Comparison of ENCODE assay signal across 9 cellular contexts in the genomic region with DNA sequence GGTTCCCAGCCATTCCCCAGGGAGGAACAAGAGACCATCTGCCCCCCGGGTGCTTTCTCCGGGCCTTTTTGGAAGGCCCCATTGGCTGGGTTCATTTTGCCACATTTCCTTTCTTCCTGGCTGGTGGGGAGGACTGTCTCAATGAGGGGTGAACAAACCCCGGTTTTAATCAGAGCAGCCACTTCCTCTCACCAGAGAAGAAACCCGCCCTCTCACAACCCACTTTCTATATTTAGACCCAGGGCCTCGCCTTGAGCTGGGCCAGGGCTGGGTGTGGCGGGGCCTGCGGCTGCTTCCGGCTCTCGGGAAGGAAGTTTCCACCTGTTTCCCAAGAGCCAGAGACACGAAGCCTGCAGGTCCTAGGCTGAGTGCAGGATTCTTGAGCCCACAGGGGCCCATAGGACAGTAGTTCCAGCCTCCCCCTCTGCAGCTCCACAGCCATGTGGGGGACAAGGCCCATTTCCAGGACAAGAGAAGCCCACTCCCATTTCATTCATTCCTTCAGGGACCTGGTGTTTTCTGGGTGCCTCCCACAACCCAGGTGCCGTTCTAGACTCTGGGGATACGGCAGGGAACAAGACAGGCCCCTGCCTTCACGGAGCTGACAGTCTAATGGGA. TPM values are rescaled to one million over a fixed set of nuclear protein-coding genes. Genes with fewer than 3 reads are reported as not detected.
DNase-seq lines count a peak whose midpoint lies in the region; ATAC-seq, FAIRE-seq and TF ChIP-seq lines count a peak whose summit lies in the region.
"Had no signal": no experiment of that assay in that cellular context is flagged by ENCODE, and none has a peak within 500 bp of the region (broad histone marks: within the 10 kb centered on the region; RNA-seq: fewer than 3 reads in every experiment).

No MANE protein-coding gene starts in this region.

- no peaks in the 10 kb centered on the region for H4K20me1 ChIP-seq in K562 (replicated peaks; ENCODE audit: control insufficient read depth, insufficient read depth, low read length)

- H3K27me3 ChIP-seq in K562 (ENCODE audit: control insufficient read depth in 2 of 2, insufficient read depth in 2 of 2, low read length in 2 of 2), result no peaks in the 10 kb centered on the region

- no peaks in the 10 kb centered on the region for H3K9me3 Mint-ChIP-seq in T-helper 2 cell treated with Interferon-gamma antibody and Interleukin-4, amounts not matched to agents 5 μg/mL and 100 μg/mL, for 36 hours

- H3K27me3 Mint-ChIP-seq in T-helper 2 cell treated with Interferon-gamma antibody and Interleukin-4, amounts not matched to agents 5 μg/mL and 100 μg/mL, for 36 hours (ENCODE audit: low read depth), result peaks cover 4% of the 10 kb centered on the region

- intact Hi-C loops in K562 (cut with micrococcal nuclease), result no loop called here

- DNase-seq in A172 (ENCODE audit: low spot score) (peak; percentile 88), K562 (ENCODE audit: extremely low read depth in 1 of 4, low spot score in 3 of 4) (peak; percentile 75 to 89 (median 83)), NCI-H446 treated with DMSO at 0.1 percent for 48 hours (lab: John Stamatoyannopoulos, UW) (no peak), DMS 273 (lab: John Stamatoyannopoulos, UW; ENCODE audit: unreplicated experiment) (no peak)
- DNase-seq in T-helper 2 cell treated with Interferon-gamma antibody and Interleukin-4, amounts not matched to agents 5 μg/mL and 100 μg/mL, for 36 hours (ENCODE audit: low spot score), result peak; percentile 74
- peak; percentile 26 to 37 for DNase-seq in stimulated activated CD4-positive, alpha-beta T cell treated with anti-CD3 and anti-CD28 coated beads, Interleukin-15, amount 100 ng/mL, for 1 hour (ENCODE audit: low read depth in 1 of 2, low spot score in 1 of 2)

- TF ChIP-seq EP300 in K562 (IDR thresholded peaks at IDR 0.05; ENCODE audit: low read length), result peak; percentile 50; the same call in 1 of the 2 replicates

- H3K4me1 Mint-ChIP-seq in T-helper 2 cell treated with Interferon-gamma antibody and Interleukin-4, amounts not matched to agents 5 μg/mL and 100 μg/mL, for 36 hours (ENCODE audit: low read depth), result peaks cover 57% of the 10 kb centered on the region

- WGBS in K562 (ENCODE audit: insufficient coverage, low coverage, missing lambda C conversion rate), result 11% methylated on average over 9 of the region's 13 CpGs

- H3K36me3 Mint-ChIP-seq in T-helper 2 cell treated with Interferon-gamma antibody and Interleukin-4, amounts not matched to agents 5 μg/mL and 100 μg/mL, for 36 hours (ENCODE audit: low read depth), result peaks cover 5% of the 10 kb centered on the region

- no peak for TF ChIP-seq RAD21 in K562 (CRISPR knock-in tag; conservative IDR thresholded peaks at IDR 0.05 in 1 of 2, IDR thresholded peaks at IDR 0.05 in 1 of 2)

- peak overlapping the region; percentile 85 for H3K27ac Mint-ChIP-seq in T-helper 2 cell treated with Interferon-gamma antibody and Interleukin-4, amounts not matched to agents 5 μg/mL and 100 μg/mL, for 36 hours

- H3K79me2 ChIP-seq in K562 (ENCODE audit: control insufficient read depth, insufficient read depth, low read length), result no peaks in the 10 kb centered on the region

- CTCF ChIA-PET in K562 (lab: Yijun Ruan, JAX; ENCODE audit: low intra/inter-chr PET ratio), result no interaction called here

- in situ Hi-C loops in K562 (cut with MboI), result no loop called here

- peak overlapping the region; percentile 77 for H3K4me3 Mint-ChIP-seq in T-helper 2 cell treated with Interferon-gamma antibody and Interleukin-4, amounts not matched to agents 5 μg/mL and 100 μg/mL, for 36 hours

- peak overlapping the region; percentile 30; the same call in 1 of the 2 replicates for H3K4me2 ChIP-seq in K562 (ENCODE audit: insufficient read depth, low read length)

- no peak overlapping the region for H3K4me3 ChIP-seq in K562
- H3K4me3 ChIP-seq: skin epidermis had no signal

- no peaks in the 10 kb centered on the region for H3K9me1 ChIP-seq in K562 (ENCODE audit: control insufficient read depth, insufficient read depth, low read length)

- H3K27ac ChIP-seq in K562 (ENCODE audit: extremely low read depth, low read depth, low read length), result peak overlapping the region; percentile 73

- no peaks in the 10 kb centered on the region for H3K36me3 ChIP-seq in K562 (ENCODE audit: control insufficient read depth, insufficient read depth, low read length)

- POLR2A ChIA-PET in K562 (lab: Yijun Ruan, JAX), result interaction anchor here (0.8 to 1.0 kb wide), 2 partner anchors 13 to 14 kb away, joined by 3 to 4 read pairs; no protein-coding TSS in a partner anchor

- TF ChIP-seq POLR2A in K562 (conservative IDR thresholded peaks at IDR 0.05), result no peak

- H3K9ac ChIP-seq in K562 (ENCODE audit: insufficient read depth in 1 of 2, low read depth in 2 of 2, low read length in 2 of 2), result peak overlapping the region; percentile 7 to 84; a peak in 3 of 4 replicates

- H3K4me1 ChIP-seq in K562 (replicated peaks in 1 of 2; ENCODE audit: control insufficient read depth in 2 of 2, insufficient read depth in 2 of 2, low read length in 2 of 2), result peaks cover 41 to 44% of the 10 kb centered on the region in 2 experiments

- BruUV-seq in K562 (replicated peaks; lab: Mats Ljungman, UMichigan), result no TSS peak

- peak; percentile 85 for FAIRE-seq in K562 (lab: Jason Lieb, UNC)

- no peak for TF ChIP-seq CTCF in K562 (IDR thresholded peaks at IDR 0.05 in 2 of 3, conservative IDR thresholded peaks at IDR 0.05 in 1 of 3; ENCODE audit: insufficient read depth in 2 of 3, low read depth in 1 of 3, low read length in 3 of 3)

- H2AFZ ChIP-seq in K562 (ENCODE audit: low read depth, low read length), result peak overlapping the region; percentile 87

- ATAC-seq in GM19452 (IDR thresholded peaks at IDR 0.05; ENCODE audit: unreplicated experiment) (peak; percentile 88), HG03442 (IDR thresholded peaks at IDR 0.05; ENCODE audit: unreplicated experiment) (peak; percentile 85), K562 (peak; percentile 89)

- H3K9me3 ChIP-seq in K562 (replicated peaks; ENCODE audit: control insufficient read depth, insufficient read depth, low read depth, low read length), result no peaks in the 10 kb centered on the region

TF ChIP-seq in K562, 482 proteins besides CTCF, POLR2A, EP300 and RAD21 (continues in another document):
- TF ChIP-seq DPF2 (IDR thresholded peaks at IDR 0.05) (no peak), ELK1 (CRISPR knock-in tag; IDR thresholded peaks at IDR 0.05) (no peak), HDAC1 (IDR thresholded peaks at IDR 0.05) (peak in 1 of 2 experiments; percentile 4; a peak in 1 of 4 replicates), RFX1 (IDR thresholded peaks at IDR 0.05) (no peak), ZNF644 (tag; IDR thresholded peaks at IDR 0.05; ENCODE audit: low read depth) (no peak), ZNF316 (IDR thresholded peaks at IDR 0.05) (peak; percentile 66), ZNF12 (CRISPR knock-in tag; IDR thresholded peaks at IDR 0.05) (no peak), PPARD (CRISPR knock-in tag; IDR thresholded peaks at IDR 0.05) (no peak)
- TF ChIP-seq, protein P1, sequence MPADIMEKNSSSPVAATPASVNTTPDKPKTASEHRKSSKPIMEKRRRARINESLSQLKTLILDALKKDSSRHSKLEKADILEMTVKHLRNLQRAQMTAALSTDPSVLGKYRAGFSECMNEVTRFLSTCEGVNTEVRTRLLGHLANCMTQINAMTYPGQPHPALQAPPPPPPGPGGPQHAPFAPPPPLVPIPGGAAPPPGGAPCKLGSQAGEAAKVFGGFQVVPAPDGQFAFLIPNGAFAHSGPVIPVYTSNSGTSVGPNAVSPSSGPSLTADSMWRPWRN (IDR thresholded peaks at IDR 0.05; ENCODE audit: low read depth), result no peak
- TF ChIP-seq, protein P2, sequence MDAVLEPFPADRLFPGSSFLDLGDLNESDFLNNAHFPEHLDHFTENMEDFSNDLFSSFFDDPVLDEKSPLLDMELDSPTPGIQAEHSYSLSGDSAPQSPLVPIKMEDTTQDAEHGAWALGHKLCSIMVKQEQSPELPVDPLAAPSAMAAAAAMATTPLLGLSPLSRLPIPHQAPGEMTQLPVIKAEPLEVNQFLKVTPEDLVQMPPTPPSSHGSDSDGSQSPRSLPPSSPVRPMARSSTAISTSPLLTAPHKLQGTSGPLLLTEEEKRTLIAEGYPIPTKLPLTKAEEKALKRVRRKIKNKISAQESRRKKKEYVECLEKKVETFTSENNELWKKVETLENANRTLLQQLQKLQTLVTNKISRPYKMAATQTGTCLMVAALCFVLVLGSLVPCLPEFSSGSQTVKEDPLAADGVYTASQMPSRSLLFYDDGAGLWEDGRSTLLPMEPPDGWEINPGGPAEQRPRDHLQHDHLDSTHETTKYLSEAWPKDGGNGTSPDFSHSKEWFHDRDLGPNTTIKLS (IDR thresholded peaks at IDR 0.05; ENCODE audit: borderline replicate concordance, low read depth), result no peak

RNA-seq across cellular contexts. Expression of gene RBM38, which starts 41.8 kb away (rescaled TPM):
- 41.4 and 53.5 TPM in 2 replicates for total RNA-seq in A172 (2014; rRNA removed; shearing (Covaris generic))
- total RNA-seq in K562 (2011; cell fraction: chromatin; rRNA removed; ENCODE audit: low replicate concordance), result 13.6 and 33.0 TPM in 2 replicates
- total RNA-seq in K562 (2011; cell fraction: nucleolus; rRNA removed), result 29.3 and 29.4 TPM in 2 replicates
- total RNA-seq in K562 (2011; cell fraction: nucleoplasm; rRNA removed), result 21.9 and 24.7 TPM in 2 replicates
- total RNA-seq in K562 (2014; rRNA removed) (63.6 and 74.0 TPM in 2 replicates), K562 (2014; rRNA removed; fragmentation: Illumina TruSeq; extraction: Trizol) (10.9 and 12.3 TPM in 2 replicates), K562 (2015; rRNA removed; fragmentation: Illumina TruSeq; extraction: Trizol) (33.9 and 36.1 TPM in 2 replicates), K562 (2021) (82.4 and 83.4 TPM in 2 replicates)
- polyA plus RNA-seq in K562 (2011; rRNA removed) (31.9 and 33.2 TPM in 2 replicates), K562 (2014; fragmentation: Illumina TruSeq; extraction: Trizol) (22.5 and 55.0 TPM in 2 replicates), K562 (2014; fragmentation: Nextera tagmentation; extraction: Ambion mirVana) (under 1 TPM; 0.28 to 0.39 TPM), K562 (2014; rRNA removed) (79.6 and 84.1 TPM in 2 replicates)
- polyA plus RNA-seq in K562 (2011; cell fraction: cytosol; rRNA removed), result 44.2 and 145 TPM in 2 replicates
- 29.1 and 66.0 TPM in 2 replicates for polyA plus RNA-seq in K562 (2011; cell fraction: nucleus; rRNA removed)
- 54.8 and 56.8 TPM in 2 replicates for polyA plus RNA-seq in K562 (2012)
- 7.0 and 14.2 TPM in 2 replicates for polyA minus RNA-seq in K562 (2011; rRNA and poly(A)+ RNA removed)
- polyA minus RNA-seq in K562 (2011; cell fraction: cytosol; rRNA and poly(A)+ RNA removed), result 35.7 and 38.9 TPM in 2 replicates
- polyA minus RNA-seq in K562 (2011; cell fraction: nucleus; rRNA and poly(A)+ RNA removed), result 8.0 and 10.9 TPM in 2 replicates

Comparison
In these comparisons a context has a peak if more than half of its experiments do, and no peak if none do; other contexts are left out.
1. DNase-seq: peak in A172 (single experiment), T-helper 2 cell treated with Interferon-gamma antibody and Interleukin-4, amounts not matched to agents 5 μg/mL and 100 μg/mL, for 36 hours (single experiment), K562 (4 of 4) and stimulated activated CD4-positive, alpha-beta T cell treated with anti-CD3 and anti-CD28 coated beads, Interleukin-15, amount 100 ng/mL, for 1 hour (2 of 2); none in NCI-H446 treated with DMSO at 0.1 percent for 48 hours (single experiment) and DMS 273 (single experiment).
2. Peak in every context shown above with its lines, with median percentiles within 50 percentile points of each other: ATAC-seq.